In the genomic region with DNA sequence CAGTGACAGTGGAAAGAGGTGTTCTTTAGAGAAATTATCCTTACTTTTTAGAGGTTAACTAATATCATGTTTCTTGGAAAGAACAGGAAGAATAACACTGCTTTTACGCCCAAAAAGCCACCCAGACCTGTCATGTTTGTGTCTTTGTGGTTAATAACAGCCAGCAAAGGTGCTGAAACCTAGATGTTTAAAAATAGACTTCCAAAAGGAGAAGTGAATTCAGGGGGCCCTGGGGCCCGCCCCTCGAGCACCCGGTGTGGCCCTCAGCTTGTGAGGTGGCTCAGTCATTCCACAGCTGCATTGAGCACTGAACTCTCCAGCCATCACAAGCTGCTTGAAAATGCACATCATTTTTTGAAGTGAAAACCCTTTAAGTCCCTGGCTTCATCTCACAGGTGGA, we compare ENCODE assay signal across 10 cellular contexts. TPM values are rescaled to one million over a fixed set of nuclear protein-coding genes. Genes with fewer than 3 reads are reported as not detected.
DNase-seq lines count a peak whose midpoint lies in the region; ATAC-seq, FAIRE-seq and TF ChIP-seq lines count a peak whose summit lies in the region.
"Had no signal": no experiment of that assay in that cellular context is flagged by ENCODE, and none has a peak within 500 bp of the region (broad histone marks: within the 10 kb centered on the region; RNA-seq: fewer than 3 reads in every experiment).

No MANE protein-coding gene starts in this region.

- no peaks in the 10 kb centered on the region for H3K9me3 Mint-ChIP-seq in CD8-positive, alpha-beta T cell
- H3K9me3 Mint-ChIP-seq in osteocyte (ENCODE audit: unreplicated experiment) = no peaks in the 10 kb centered on the region

- no peaks in the 10 kb centered on the region for H3K27me3 Mint-ChIP-seq in CD8-positive, alpha-beta T cell (ENCODE audit: low read depth)
- H3K27me3 Mint-ChIP-seq in osteocyte (ENCODE audit: unreplicated experiment) = no peaks in the 10 kb centered on the region

- intact Hi-C loops in CD8-positive, alpha-beta T cell (cut with DNase I, micrococcal nuclease) = no loop called here
- intact Hi-C loops in posterior cingulate gyrus (cut with DNase I) = no loop called here

- H3K36me3 Mint-ChIP-seq in CD8-positive, alpha-beta T cell = peaks cover 57% of the 10 kb centered on the region
- H3K36me3 Mint-ChIP-seq in osteocyte (ENCODE audit: unreplicated experiment) = peaks cover 17% of the 10 kb centered on the region

- FAIRE-seq in small intestine (lab: Jason Lieb, UNC) = no peak

- no peaks in the 10 kb centered on the region for H3K27me3 ChIP-seq in CD8-positive, alpha-beta T cell (ENCODE audit: insufficient read depth, low read length)
- H3K27me3 ChIP-seq in SU-DHL-6 (ENCODE audit: low read length) (no peaks in the 10 kb centered on the region), small intestine (ENCODE audit: control insufficient read depth in 2 of 2, insufficient read depth in 2 of 2, low read length in 2 of 2) (no peaks in the 10 kb centered on the region)

- peak overlapping the region; percentile 86 for H3K27ac Mint-ChIP-seq in CD8-positive, alpha-beta T cell
- no peak overlapping the region for H3K27ac Mint-ChIP-seq in osteocyte (ENCODE audit: unreplicated experiment)

- H3K27ac ChIP-seq in CD8-positive, alpha-beta T cell (ENCODE audit: low read depth, low read length) = peak overlapping the region; percentile 47
- H3K27ac ChIP-seq in SU-DHL-6 (ENCODE audit: low read depth, low read length) (peak overlapping the region; percentile 40; the same call in 1 of the 2 replicates), small intestine (ENCODE audit: low read depth in 1 of 2, low read length in 1 of 2) (peak overlapping the region in 1 of 2 donors; percentile 41)

- POLR2A ChIA-PET in CD8-positive, alpha-beta T cell (lab: Charles Lee) = interaction anchor here (0.6 kb wide), 1 partner anchor 73 kb away, joined by 3 read pairs; no protein-coding TSS in a partner anchor

- H4K20me1 ChIP-seq in SU-DHL-6 (ENCODE audit: low read depth, low read length) = no peaks in the 10 kb centered on the region

- no peaks in the 10 kb centered on the region for H3K9me3 ChIP-seq in CD8-positive, alpha-beta T cell (ENCODE audit: low read length)
- H3K9me3 ChIP-seq in SU-DHL-6 (ENCODE audit: insufficient read depth, low read length) (no peaks in the 10 kb centered on the region), small intestine (ENCODE audit: control insufficient read depth, low read depth) (no peaks in the 10 kb centered on the region)

- no peaks in the 10 kb centered on the region for H3K9me2 ChIP-seq in SU-DHL-6 (replicated peaks; ENCODE audit: insufficient read depth, low read length)

- DNase-seq in CD8-positive, alpha-beta T cell = no peak
- DNase-seq in posterior cingulate gyrus (no peak), small intestine (no peak), omental fat pad (ENCODE audit: low spot score) (no peak), osteocyte (ENCODE audit: extremely low spot score, unreplicated experiment) (no peak)
- DNase-seq: anterior cingulate cortex, NCI-H774 had no signal

- no peak for TF ChIP-seq CTCF in CD8-positive, alpha-beta T cell (IDR thresholded peaks at IDR 0.05)
- no peak for TF ChIP-seq CTCF in SU-DHL-6 (IDR thresholded peaks at IDR 0.05; ENCODE audit: insufficient read depth, low read length, poor library complexity, severe bottlenecking)
- TF ChIP-seq CTCF in omental fat pad (IDR thresholded peaks at IDR 0.05) = no peak
- TF ChIP-seq CTCF in osteocyte (IDR thresholded peaks at IDR 0.05) = no peak

- CTCF ChIA-PET in CD8-positive, alpha-beta T cell (lab: Charles Lee) = no interaction called here

- peaks cover 18% of the 10 kb centered on the region for H3K4me1 ChIP-seq in CD8-positive, alpha-beta T cell (ENCODE audit: insufficient read depth, low read length)
- no peaks in the 10 kb centered on the region for H3K4me1 ChIP-seq in small intestine (ENCODE audit: control insufficient read depth in 2 of 2, insufficient read depth in 1 of 2, low read depth in 1 of 2, low read length in 1 of 2)

- peak; percentile 18 for ATAC-seq in CD8-positive, alpha-beta T cell
- peak; percentile 72 for ATAC-seq in GM19043 (IDR thresholded peaks at IDR 0.05; ENCODE audit: low read depth, unreplicated experiment)
- ATAC-seq in HG02981 (IDR thresholded peaks at IDR 0.05; ENCODE audit: unreplicated experiment) = peak; percentile 74
- ATAC-seq in omental fat pad (ENCODE audit: low FRiP score) = no peak

- no peak overlapping the region for H3K4me3 ChIP-seq in CD8-positive, alpha-beta T cell (ENCODE audit: low read depth, low read length)
- H3K4me3 ChIP-seq in SU-DHL-6 (ENCODE audit: insufficient read depth, low read length, poor library complexity, severe bottlenecking) (no peak overlapping the region), small intestine (ENCODE audit: low read depth in 1 of 2, low read length in 2 of 2) (no peak overlapping the region)

- peak overlapping the region; percentile 44 for H3K4me2 ChIP-seq in SU-DHL-6 (ENCODE audit: low read depth, low read length, poor library complexity, severe bottlenecking)

- no peaks in the 10 kb centered on the region for H3K79me2 ChIP-seq in SU-DHL-6 (ENCODE audit: insufficient read depth, low read length)

- no peak overlapping the region for H2AFZ ChIP-seq in SU-DHL-6 (ENCODE audit: low read depth, low read length, severe bottlenecking)

- no peak overlapping the region; the same call in 1 of the 2 replicates for H3K9ac ChIP-seq in SU-DHL-6 (ENCODE audit: low read length)

- H3K36me3 ChIP-seq in CD8-positive, alpha-beta T cell (ENCODE audit: insufficient read depth, low read length) = peaks cover 21% of the 10 kb centered on the region
- H3K36me3 ChIP-seq in SU-DHL-6 (ENCODE audit: low read length) (no peaks in the 10 kb centered on the region), small intestine (ENCODE audit: control insufficient read depth in 2 of 2, insufficient read depth in 2 of 2, low read length in 2 of 2) (peaks cover 6 to 12% of the 10 kb centered on the region in 2 donors)

- peaks cover 8% of the 10 kb centered on the region for H3F3A ChIP-seq in SU-DHL-6 (ENCODE audit: insufficient read depth)

- H3K4me1 Mint-ChIP-seq in CD8-positive, alpha-beta T cell (ENCODE audit: low read depth) = peaks cover 18% of the 10 kb centered on the region
- H3K4me1 Mint-ChIP-seq in osteocyte (ENCODE audit: unreplicated experiment) = no peaks in the 10 kb centered on the region

- 62 to 91% (median 68%) methylated on average over 4 of the region's 4 CpGs for WGBS in small intestine, 3 donors

- H3K4me3 Mint-ChIP-seq in CD8-positive, alpha-beta T cell = peak overlapping the region; percentile 59
- no peak overlapping the region for H3K4me3 Mint-ChIP-seq in osteocyte (ENCODE audit: unreplicated experiment)

RNA-seq across cellular contexts. Expression of a gene that starts 20.8 kb away (rescaled TPM):
- total RNA-seq in CD8-positive, alpha-beta T cell = 1 to 10 TPM; 4.0 to 4.3 TPM
- polyA plus RNA-seq in small intestine = 100 to 1,000 TPM in 2 of 3 donors, 10 to 100 TPM in 1; 71.0 to 443 (median 361) TPM
- total RNA-seq in omental fat pad (1 to 10 TPM in 2 of 4 donors, under 1 TPM in 2; 0.72 to 2.7 (median 1.7) TPM), osteocyte (0.37 and 0.86 TPM in 2 replicates)
